Comparison of ENCODE assay signal across 1 cellular context in the genomic region with DNA sequence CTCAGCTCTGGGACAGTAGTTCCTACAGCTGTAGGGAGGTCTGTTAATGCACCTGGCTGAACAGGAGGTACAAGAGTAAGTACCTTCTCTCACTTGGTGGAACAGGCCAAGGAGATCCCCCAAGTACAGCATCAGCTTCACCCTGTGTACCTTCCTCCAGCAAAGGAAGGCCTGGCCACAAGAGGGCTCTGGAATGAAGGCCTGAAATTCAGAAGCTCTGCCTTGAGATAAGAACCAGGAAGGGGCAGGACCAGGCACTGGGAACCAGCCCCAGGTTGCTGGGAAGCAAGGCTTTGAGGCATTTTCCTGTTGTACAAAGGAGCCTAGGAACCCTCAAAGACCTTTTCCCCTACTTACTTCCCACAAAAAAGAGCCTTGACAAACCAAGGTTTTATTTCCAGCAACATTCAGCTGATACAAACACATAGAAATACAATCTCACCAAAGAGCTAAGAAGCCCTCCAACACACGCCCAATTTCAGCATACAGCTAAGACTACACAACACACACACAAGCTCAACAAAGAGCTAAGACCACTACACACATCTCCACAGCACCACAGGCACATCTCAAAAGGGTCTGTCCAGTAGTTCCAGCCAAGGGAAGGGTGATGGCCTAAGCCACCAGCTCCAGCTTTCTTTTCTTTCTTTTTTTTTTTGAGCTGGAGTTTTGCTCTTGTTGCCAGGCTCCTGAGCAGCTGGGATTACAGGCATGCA.
TF ChIP-seq lines count a peak whose summit lies in the region.

No MANE protein-coding gene starts in this region.

TF ChIP-seq in HepG2, 621 proteins besides CTCF, POLR2A, EP300 and RAD21 (continued from another document):
- TF ChIP-seq, protein P1, sequence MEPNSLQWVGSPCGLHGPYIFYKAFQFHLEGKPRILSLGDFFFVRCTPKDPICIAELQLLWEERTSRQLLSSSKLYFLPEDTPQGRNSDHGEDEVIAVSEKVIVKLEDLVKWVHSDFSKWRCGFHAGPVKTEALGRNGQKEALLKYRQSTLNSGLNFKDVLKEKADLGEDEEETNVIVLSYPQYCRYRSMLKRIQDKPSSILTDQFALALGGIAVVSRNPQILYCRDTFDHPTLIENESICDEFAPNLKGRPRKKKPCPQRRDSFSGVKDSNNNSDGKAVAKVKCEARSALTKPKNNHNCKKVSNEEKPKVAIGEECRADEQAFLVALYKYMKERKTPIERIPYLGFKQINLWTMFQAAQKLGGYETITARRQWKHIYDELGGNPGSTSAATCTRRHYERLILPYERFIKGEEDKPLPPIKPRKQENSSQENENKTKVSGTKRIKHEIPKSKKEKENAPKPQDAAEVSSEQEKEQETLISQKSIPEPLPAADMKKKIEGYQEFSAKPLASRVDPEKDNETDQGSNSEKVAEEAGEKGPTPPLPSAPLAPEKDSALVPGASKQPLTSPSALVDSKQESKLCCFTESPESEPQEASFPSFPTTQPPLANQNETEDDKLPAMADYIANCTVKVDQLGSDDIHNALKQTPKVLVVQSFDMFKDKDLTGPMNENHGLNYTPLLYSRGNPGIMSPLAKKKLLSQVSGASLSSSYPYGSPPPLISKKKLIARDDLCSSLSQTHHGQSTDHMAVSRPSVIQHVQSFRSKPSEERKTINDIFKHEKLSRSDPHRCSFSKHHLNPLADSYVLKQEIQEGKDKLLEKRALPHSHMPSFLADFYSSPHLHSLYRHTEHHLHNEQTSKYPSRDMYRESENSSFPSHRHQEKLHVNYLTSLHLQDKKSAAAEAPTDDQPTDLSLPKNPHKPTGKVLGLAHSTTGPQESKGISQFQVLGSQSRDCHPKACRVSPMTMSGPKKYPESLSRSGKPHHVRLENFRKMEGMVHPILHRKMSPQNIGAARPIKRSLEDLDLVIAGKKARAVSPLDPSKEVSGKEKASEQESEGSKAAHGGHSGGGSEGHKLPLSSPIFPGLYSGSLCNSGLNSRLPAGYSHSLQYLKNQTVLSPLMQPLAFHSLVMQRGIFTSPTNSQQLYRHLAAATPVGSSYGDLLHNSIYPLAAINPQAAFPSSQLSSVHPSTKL (CRISPR knock-in tag; IDR thresholded peaks at IDR 0.05), result peak; percentile 26; the same call in 1 of the 2 replicates
- TF ChIP-seq KLF16 (CRISPR knock-in tag; IDR thresholded peaks at IDR 0.05) (peak in 1 of 2 experiments; percentile 29; a peak in 1 of 4 replicates), THAP11 (CRISPR knock-in tag; IDR thresholded peaks at IDR 0.05) (0 out of 2 replicates have a peak, but pooled peaks have one; percentile 23), ZFX (CRISPR knock-in tag; IDR thresholded peaks at IDR 0.05; ENCODE audit: low read depth) (peak; percentile 53; the same call in 1 of the 2 replicates), XRCC5 (optimal IDR thresholded peaks at IDR 0.05; ENCODE audit: low read length) (peak; percentile 61), MBNL3 (CRISPR knock-in tag; conservative IDR thresholded peaks at IDR 0.05) (no peak), FOXC1 (CRISPR knock-in tag; IDR thresholded peaks at IDR 0.05; ENCODE audit: borderline replicate concordance) (0 out of 2 replicates have a peak, but pooled peaks have one; percentile 28), GABPA (IDR thresholded peaks at IDR 0.05; ENCODE audit: low read depth, low read length) (no peak), GABPA (CRISPR knock-in tag; IDR thresholded peaks at IDR 0.05; ENCODE audit: low read depth) (peak; percentile 43; the same call in 1 of the 2 replicates), SOX13 (IDR thresholded peaks at IDR 0.05) (no peak), SOX13 (CRISPR knock-in tag; conservative IDR thresholded peaks at IDR 0.05 in 1 of 2, IDR thresholded peaks at IDR 0.05 in 1 of 2) (peak in 1 of 2 experiments; percentile 32; a peak in 1 of 4 replicates), FOXA1 (IDR thresholded peaks at IDR 0.05) (no peak), FOXA1 (CRISPR knock-in tag; IDR thresholded peaks at IDR 0.05) (peak; percentile 51; the same call in 1 of the 2 replicates), ZNF878 (CRISPR knock-in tag; IDR thresholded peaks at IDR 0.05) (no peak), EED (CRISPR knock-in tag; IDR thresholded peaks at IDR 0.05) (no peak)
- TF ChIP-seq, protein P2, sequence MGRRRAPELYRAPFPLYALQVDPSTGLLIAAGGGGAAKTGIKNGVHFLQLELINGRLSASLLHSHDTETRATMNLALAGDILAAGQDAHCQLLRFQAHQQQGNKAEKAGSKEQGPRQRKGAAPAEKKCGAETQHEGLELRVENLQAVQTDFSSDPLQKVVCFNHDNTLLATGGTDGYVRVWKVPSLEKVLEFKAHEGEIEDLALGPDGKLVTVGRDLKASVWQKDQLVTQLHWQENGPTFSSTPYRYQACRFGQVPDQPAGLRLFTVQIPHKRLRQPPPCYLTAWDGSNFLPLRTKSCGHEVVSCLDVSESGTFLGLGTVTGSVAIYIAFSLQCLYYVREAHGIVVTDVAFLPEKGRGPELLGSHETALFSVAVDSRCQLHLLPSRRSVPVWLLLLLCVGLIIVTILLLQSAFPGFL (CRISPR knock-in tag; IDR thresholded peaks at IDR 0.05), result no peak
- TF ChIP-seq, protein P3, sequence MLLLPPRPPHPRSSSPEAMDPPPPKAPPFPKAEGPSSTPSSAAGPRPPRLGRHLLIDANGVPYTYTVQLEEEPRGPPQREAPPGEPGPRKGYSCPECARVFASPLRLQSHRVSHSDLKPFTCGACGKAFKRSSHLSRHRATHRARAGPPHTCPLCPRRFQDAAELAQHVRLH (CRISPR knock-in tag; IDR thresholded peaks at IDR 0.05; ENCODE audit: borderline replicate concordance, low read depth), result 0 out of 2 replicates have a peak, but pooled peaks have one; percentile 45
- TF ChIP-seq, protein P4, sequence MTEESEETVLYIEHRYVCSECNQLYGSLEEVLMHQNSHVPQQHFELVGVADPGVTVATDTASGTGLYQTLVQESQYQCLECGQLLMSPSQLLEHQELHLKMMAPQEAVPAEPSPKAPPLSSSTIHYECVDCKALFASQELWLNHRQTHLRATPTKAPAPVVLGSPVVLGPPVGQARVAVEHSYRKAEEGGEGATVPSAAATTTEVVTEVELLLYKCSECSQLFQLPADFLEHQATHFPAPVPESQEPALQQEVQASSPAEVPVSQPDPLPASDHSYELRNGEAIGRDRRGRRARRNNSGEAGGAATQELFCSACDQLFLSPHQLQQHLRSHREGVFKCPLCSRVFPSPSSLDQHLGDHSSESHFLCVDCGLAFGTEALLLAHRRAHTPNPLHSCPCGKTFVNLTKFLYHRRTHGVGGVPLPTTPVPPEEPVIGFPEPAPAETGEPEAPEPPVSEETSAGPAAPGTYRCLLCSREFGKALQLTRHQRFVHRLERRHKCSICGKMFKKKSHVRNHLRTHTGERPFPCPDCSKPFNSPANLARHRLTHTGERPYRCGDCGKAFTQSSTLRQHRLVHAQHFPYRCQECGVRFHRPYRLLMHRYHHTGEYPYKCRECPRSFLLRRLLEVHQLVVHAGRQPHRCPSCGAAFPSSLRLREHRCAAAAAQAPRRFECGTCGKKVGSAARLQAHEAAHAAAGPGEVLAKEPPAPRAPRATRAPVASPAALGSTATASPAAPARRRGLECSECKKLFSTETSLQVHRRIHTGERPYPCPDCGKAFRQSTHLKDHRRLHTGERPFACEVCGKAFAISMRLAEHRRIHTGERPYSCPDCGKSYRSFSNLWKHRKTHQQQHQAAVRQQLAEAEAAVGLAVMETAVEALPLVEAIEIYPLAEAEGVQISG (CRISPR knock-in tag; IDR thresholded peaks at IDR 0.05), result 0 out of 2 replicates have a peak, but pooled peaks have one; percentile 18
- TF ChIP-seq, protein P5, sequence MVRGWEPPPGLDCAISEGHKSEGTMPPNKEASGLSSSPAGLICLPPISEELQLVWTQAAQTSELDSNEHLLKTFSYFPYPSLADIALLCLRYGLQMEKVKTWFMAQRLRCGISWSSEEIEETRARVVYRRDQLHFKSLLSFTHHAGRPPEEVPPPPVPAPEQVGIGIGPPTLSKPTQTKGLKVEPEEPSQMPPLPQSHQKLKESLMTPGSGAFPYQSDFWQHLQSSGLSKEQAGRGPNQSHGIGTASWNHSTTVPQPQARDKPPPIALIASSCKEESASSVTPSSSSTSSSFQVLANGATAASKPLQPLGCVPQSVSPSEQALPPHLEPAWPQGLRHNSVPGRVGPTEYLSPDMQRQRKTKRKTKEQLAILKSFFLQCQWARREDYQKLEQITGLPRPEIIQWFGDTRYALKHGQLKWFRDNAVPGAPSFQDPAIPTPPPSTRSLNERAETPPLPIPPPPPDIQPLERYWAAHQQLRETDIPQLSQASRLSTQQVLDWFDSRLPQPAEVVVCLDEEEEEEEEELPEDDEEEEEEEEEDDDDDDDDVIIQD (CRISPR knock-in tag; IDR thresholded peaks at IDR 0.05; ENCODE audit: low read depth), result peak; percentile 49; the same call in 1 of the 2 replicates
